8 cellular contexts compared by ENCODE assay signal in the genomic region with DNA sequence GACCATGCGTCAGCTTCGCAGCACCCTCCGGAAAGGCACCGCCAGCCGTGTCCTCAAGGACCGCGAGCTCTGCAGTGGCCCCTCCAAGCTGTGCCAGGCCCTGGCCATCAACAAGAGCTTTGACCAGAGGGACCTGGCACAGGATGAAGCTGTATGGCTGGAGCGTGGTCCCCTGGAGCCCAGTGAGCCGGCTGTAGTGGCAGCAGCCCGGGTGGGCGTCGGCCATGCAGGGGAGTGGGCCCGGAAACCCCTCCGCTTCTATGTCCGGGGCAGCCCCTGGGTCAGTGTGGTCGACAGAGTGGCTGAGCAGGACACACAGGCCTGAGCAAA. TPM values are rescaled to one million over a fixed set of nuclear protein-coding genes. Genes with fewer than 3 reads are reported as not detected.
DNase-seq lines count a peak whose midpoint lies in the region; ATAC-seq and TF ChIP-seq lines count a peak whose summit lies in the region.

No MANE protein-coding gene starts in this region.

- H3K4me1 Mint-ChIP-seq in activated CD4-positive, alpha-beta T cell treated with anti-CD3 and anti-CD28 coated beads for 36 hours = peaks cover 30% of the 10 kb centered on the region
- peaks cover 28% of the 10 kb centered on the region for H3K4me1 Mint-ChIP-seq in activated naive CD8-positive, alpha-beta T cell (ENCODE audit: low read depth)

- intact Hi-C loops in activated CD4-positive, alpha-beta T cell treated with anti-CD3 and anti-CD28 coated beads for 36 hours (cut with DNase I, micrococcal nuclease) = no loop called here
- intact Hi-C loops in left lung (cut with DNase I) = no loop called here

- CTCF ChIA-PET in activated CD4-positive, alpha-beta T cell treated with anti-CD3 and anti-CD28 coated beads for 36 hours (lab: Charles Lee) = interaction anchor here (1.4 to 3.0 kb wide), 3 partner anchors 12 to 20 kb away, joined by 3 to 16 read pairs (median 10); no protein-coding TSS in a partner anchor

- TF ChIP-seq CTCF in left lung (IDR thresholded peaks at IDR 0.05) = no peak

- peaks cover 16 to 31% of the 10 kb centered on the region in 2 donors for H3K4me1 ChIP-seq in left lung

- H3K9me3 Mint-ChIP-seq in activated CD4-positive, alpha-beta T cell treated with anti-CD3 and anti-CD28 coated beads for 36 hours (ENCODE audit: low read depth) = no peaks in the 10 kb centered on the region
- H3K9me3 Mint-ChIP-seq in activated naive CD8-positive, alpha-beta T cell (ENCODE audit: low read depth) = no peaks in the 10 kb centered on the region

- no peaks in the 10 kb centered on the region for H3K9me3 ChIP-seq in left lung

- no peak for ATAC-seq in activated CD4-positive, alpha-beta T cell treated with anti-CD3 and anti-CD28 coated beads for 36 hours
- no peak for ATAC-seq in left lung
- no peak for ATAC-seq in GM19397 (IDR thresholded peaks at IDR 0.05; ENCODE audit: unreplicated experiment)

- H3K4me3 ChIP-seq in left lung = no peak overlapping the region

- DNase-seq in activated CD4-positive, alpha-beta T cell treated with anti-CD3 and anti-CD28 coated beads for 36 hours = no peak
- no peak for DNase-seq in activated CD4-positive, alpha-beta T cell treated with anti-CD3 and anti-CD28 coated beads for 4 hours
- DNase-seq in left lung (no peak), NCI-H2107 treated with DMSO at 0.1 percent for 48 hours (lab: John Stamatoyannopoulos, UW; ENCODE audit: unreplicated experiment) (no peak), iPS-NIHi7 (ENCODE audit: extremely low spot score) (no peak)

- peak overlapping the region; percentile 87 for H3K27ac Mint-ChIP-seq in activated CD4-positive, alpha-beta T cell treated with anti-CD3 and anti-CD28 coated beads for 36 hours
- peak overlapping the region; percentile 92 for H3K27ac Mint-ChIP-seq in activated naive CD8-positive, alpha-beta T cell

- POLR2A ChIA-PET in activated CD4-positive, alpha-beta T cell treated with anti-CD3 and anti-CD28 coated beads for 36 hours (lab: Charles Lee) = no interaction called here

- peaks cover 27% of the 10 kb centered on the region for H3K36me3 Mint-ChIP-seq in activated CD4-positive, alpha-beta T cell treated with anti-CD3 and anti-CD28 coated beads for 36 hours (ENCODE audit: low read depth)
- H3K36me3 Mint-ChIP-seq in activated naive CD8-positive, alpha-beta T cell = peaks cover 2% of the 10 kb centered on the region

- no peaks in the 10 kb centered on the region for H3K27me3 ChIP-seq in left lung

- H3K27ac ChIP-seq in left lung = peak overlapping the region; percentile 60 to 73
- H3K27ac ChIP-seq in temporal lobe (ENCODE audit: low read depth, low read length) = peak overlapping the region; percentile 70

- no peaks in the 10 kb centered on the region for H3K27me3 Mint-ChIP-seq in activated CD4-positive, alpha-beta T cell treated with anti-CD3 and anti-CD28 coated beads for 36 hours
- H3K27me3 Mint-ChIP-seq in activated naive CD8-positive, alpha-beta T cell = no peaks in the 10 kb centered on the region

- H3K36me3 ChIP-seq in left lung = peaks cover 0 to 71% of the 10 kb centered on the region in 2 donors

- no peak overlapping the region for H3K4me3 Mint-ChIP-seq in activated CD4-positive, alpha-beta T cell treated with anti-CD3 and anti-CD28 coated beads for 36 hours
- no peak overlapping the region for H3K4me3 Mint-ChIP-seq in activated naive CD8-positive, alpha-beta T cell

RNA-seq across cellular contexts. Expression of gene MPG, which starts 7.4 kb away (rescaled TPM):
- total RNA-seq in activated CD4-positive, alpha-beta T cell treated with anti-CD3 and anti-CD28 coated beads for 36 hours = 10 to 100 TPM; 47.0 to 57.0 TPM
- total RNA-seq in left lung (10 to 100 TPM; 46.3 to 47.6 TPM), temporal lobe (36.6 TPM)

RNA-seq across cellular contexts. Expression of gene RHBDF1, which starts 13.0 kb away (rescaled TPM):
- under 1 TPM in 1 of 2 experiments, not detected in 1; 0.40 TPM for total RNA-seq in activated CD4-positive, alpha-beta T cell treated with anti-CD3 and anti-CD28 coated beads for 36 hours
- total RNA-seq in left lung = 10 to 100 TPM; 33.4 to 45.0 TPM
- 0.98 TPM for total RNA-seq in temporal lobe

RNA-seq across cellular contexts. Expression of gene SNRNP25, which starts 31.8 kb away (rescaled TPM):
- total RNA-seq in activated CD4-positive, alpha-beta T cell treated with anti-CD3 and anti-CD28 coated beads for 36 hours = 10 to 100 TPM; 42.5 to 50.0 TPM
- total RNA-seq in left lung (10 to 100 TPM; 19.1 to 22.2 TPM), temporal lobe (12.5 TPM)

RNA-seq across cellular contexts. Expression of gene POLR3K, which starts 32.0 kb away (rescaled TPM):
- total RNA-seq in activated CD4-positive, alpha-beta T cell treated with anti-CD3 and anti-CD28 coated beads for 36 hours = 10 to 100 TPM; 31.9 to 46.8 TPM
- 10 to 100 TPM; 12.6 to 13.4 TPM for total RNA-seq in left lung
- 2.5 TPM for total RNA-seq in temporal lobe

RNA-seq across cellular contexts. Expression of gene NPRL3, which starts 53.1 kb away (rescaled TPM):
- 10 to 100 TPM; 49.1 to 53.9 TPM for total RNA-seq in activated CD4-positive, alpha-beta T cell treated with anti-CD3 and anti-CD28 coated beads for 36 hours
- total RNA-seq in left lung (10 to 100 TPM; 29.5 to 39.5 TPM), temporal lobe (11.1 TPM)

Comparison
In these comparisons a context has a peak if more than half of its experiments do, and no peak if none do; other contexts are left out.
1. RNA of gene RHBDF1, which starts 13.0 kb away (total RNA-seq): 33.4 to 45.0 TPM in left lung; 0.98 TPM in temporal lobe (single experiment) and 0.40 TPM in activated CD4-positive, alpha-beta T cell treated with anti-CD3 and anti-CD28 coated beads for 36 hours; every median in the first group is over 10 times any median in the second.